Comparison of ENCODE assay signal across 21 cellular contexts in the genomic region with DNA sequence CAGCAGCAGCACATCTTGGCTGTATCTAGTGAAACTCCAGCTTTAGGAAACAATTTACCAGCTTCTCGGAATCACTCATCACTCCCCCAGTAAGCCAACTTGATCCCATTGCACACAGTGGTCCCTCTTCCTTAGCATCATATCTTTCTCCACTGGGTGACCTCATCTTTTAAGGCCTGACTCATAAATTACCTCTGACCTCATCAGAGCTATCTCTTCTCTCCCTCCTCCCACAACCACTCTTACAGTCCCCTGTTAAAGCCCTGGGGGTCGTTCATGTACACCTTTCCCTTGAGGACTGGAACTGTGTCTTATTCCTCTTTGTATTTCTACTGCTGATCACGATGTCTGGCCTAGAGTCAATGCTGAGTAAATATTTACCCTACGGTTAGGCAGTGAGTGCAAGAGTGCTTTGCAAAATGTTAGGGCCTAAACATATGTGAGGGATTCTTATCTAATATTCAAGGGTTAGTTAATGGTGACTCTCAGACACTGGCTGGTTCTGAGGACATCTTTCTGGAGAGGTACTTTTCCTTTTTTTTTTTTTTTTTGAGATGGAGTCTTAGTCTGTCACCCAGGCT.
DNase-seq lines count a peak whose midpoint lies in the region; ATAC-seq, FAIRE-seq and TF ChIP-seq lines count a peak whose summit lies in the region.
"Had no signal": no experiment of that assay in that cellular context is flagged by ENCODE, and none has a peak within 500 bp of the region (broad histone marks: within the 10 kb centered on the region; RNA-seq: fewer than 3 reads in every experiment).

No MANE protein-coding gene starts in this region.

- CTCF ChIA-PET in activated CD4-positive, alpha-beta T cell treated with anti-CD3 and anti-CD28 coated beads for 36 hours (lab: Charles Lee) = no interaction called here

- no peak overlapping the region for H3K4me3 Mint-ChIP-seq in activated CD4-positive, alpha-beta T cell treated with anti-CD3 and anti-CD28 coated beads for 36 hours
- H3K4me3 Mint-ChIP-seq: CD4-positive, CD25-positive, alpha-beta regulatory T cell had no signal

- ATAC-seq in activated CD4-positive, alpha-beta T cell treated with anti-CD3 and anti-CD28 coated beads for 36 hours = peak; percentile 51
- ATAC-seq in upper lobe of right lung = peak; percentile 24
- ATAC-seq: foreskin keratinocyte had no signal

- POLR2A ChIA-PET in activated CD4-positive, alpha-beta T cell treated with anti-CD3 and anti-CD28 coated beads for 36 hours (lab: Charles Lee) = no interaction called here

- no peak overlapping the region for H3K4me3 ChIP-seq in upper lobe of right lung
- H3K4me3 ChIP-seq: GM23248, right atrium auricular region, transverse colon had no signal

- H3K36me3 Mint-ChIP-seq in activated CD4-positive, alpha-beta T cell treated with anti-CD3 and anti-CD28 coated beads for 36 hours (ENCODE audit: low read depth) = no peaks in the 10 kb centered on the region
- H3K36me3 Mint-ChIP-seq: activated naive CD4-positive, alpha-beta T cell treated with anti-CD3 and anti-CD28 coated beads, Interleukin-2, amount 50 U/mL, for 72 hours; CD4-positive, CD25-positive, alpha-beta regulatory T cell had no signal

- peak; percentile 70 for FAIRE-seq in islet of Langerhans (lab: Jason Lieb, UNC)

- intact Hi-C loops in activated CD4-positive, alpha-beta T cell treated with anti-CD3 and anti-CD28 coated beads for 36 hours (cut with DNase I, micrococcal nuclease) = no loop called here
- intact Hi-C loops in upper lobe of right lung (cut with DNase I) = no loop called here

- no peaks in the 10 kb centered on the region for H3K36me3 ChIP-seq in upper lobe of right lung
- H3K36me3 ChIP-seq: brain microvascular endothelial cell, right atrium auricular region, transverse colon had no signal

- no peaks in the 10 kb centered on the region for H3K27me3 Mint-ChIP-seq in activated CD4-positive, alpha-beta T cell treated with anti-CD3 and anti-CD28 coated beads for 36 hours
- H3K27me3 Mint-ChIP-seq: CD4-positive, CD25-positive, alpha-beta regulatory T cell had no signal

- H3K9me3 Mint-ChIP-seq in activated CD4-positive, alpha-beta T cell treated with anti-CD3 and anti-CD28 coated beads for 36 hours (ENCODE audit: low read depth) = no peaks in the 10 kb centered on the region
- H3K9me3 Mint-ChIP-seq: activated naive CD4-positive, alpha-beta T cell treated with anti-CD3 and anti-CD28 coated beads, Interleukin-2, amount 50 U/mL, for 72 hours; CD4-positive, CD25-positive, alpha-beta regulatory T cell had no signal

- no peaks in the 10 kb centered on the region for H3K9me3 ChIP-seq in upper lobe of right lung
- H3K9me3 ChIP-seq: right atrium auricular region, transverse colon had no signal

- no peak overlapping the region for H3K27ac Mint-ChIP-seq in activated CD4-positive, alpha-beta T cell treated with anti-CD3 and anti-CD28 coated beads for 36 hours
- H3K27ac Mint-ChIP-seq: activated naive CD4-positive, alpha-beta T cell treated with anti-CD3 and anti-CD28 coated beads, Interleukin-2, amount 50 U/mL, for 72 hours; CD4-positive, CD25-positive, alpha-beta regulatory T cell had no signal

- H3K27ac ChIP-seq in upper lobe of right lung = no peak overlapping the region
- H3K27ac ChIP-seq: brain microvascular endothelial cell, epithelial cell of prostate, foreskin keratinocyte, GM23248, right atrium auricular region, RWPE1, transverse colon had no signal

- H3K4me1 Mint-ChIP-seq in activated CD4-positive, alpha-beta T cell treated with anti-CD3 and anti-CD28 coated beads for 36 hours = peaks cover 4% of the 10 kb centered on the region
- H3K4me1 Mint-ChIP-seq: CD4-positive, CD25-positive, alpha-beta regulatory T cell had no signal

- no peaks in the 10 kb centered on the region for H3K27me3 ChIP-seq in upper lobe of right lung
- H3K27me3 ChIP-seq: brain microvascular endothelial cell, foreskin keratinocyte, right atrium auricular region, transverse colon had no signal

- TF ChIP-seq CTCF in upper lobe of right lung (IDR thresholded peaks at IDR 0.05) = no peak

- no peak for DNase-seq in activated CD4-positive, alpha-beta T cell treated with anti-CD3 and anti-CD28 coated beads for 36 hours
- DNase-seq in activated CD4-positive, alpha-beta T cell treated with anti-CD3 and anti-CD28 coated beads for 48 hours = no peak
- DNase-seq in NCI-H345 treated with DMSO at 0.1 percent for 48 hours (lab: John Stamatoyannopoulos, UW; ENCODE audit: unreplicated experiment) (peak; percentile 53), upper lobe of right lung (no peak), DMS 273 (lab: John Stamatoyannopoulos, UW; ENCODE audit: unreplicated experiment) (no peak), cerebellum (ENCODE audit: low spot score) (no peak)
- no peak for DNase-seq in stimulated activated CD4-positive, alpha-beta T cell treated with anti-CD3 and anti-CD28 coated beads, Interleukin-1b, Interleukin-23, amount 100 ng/mL, for 48 hours
- DNase-seq: brain microvascular endothelial cell; CD4-positive, CD25-positive, alpha-beta regulatory T cell; foreskin keratinocyte; GM23248; NCI-H2171 treated with DMSO at 0.1 percent for 48 hours; nucleus accumbens; stimulated activated naive CD4-positive, alpha-beta T cell; SW 1271; transverse colon had no signal

- H3K4me1 ChIP-seq in upper lobe of right lung = no peaks in the 10 kb centered on the region
- H3K4me1 ChIP-seq: right atrium auricular region, transverse colon had no signal
